ENCODE assay signal across 12 cellular contexts in the genomic region with DNA sequence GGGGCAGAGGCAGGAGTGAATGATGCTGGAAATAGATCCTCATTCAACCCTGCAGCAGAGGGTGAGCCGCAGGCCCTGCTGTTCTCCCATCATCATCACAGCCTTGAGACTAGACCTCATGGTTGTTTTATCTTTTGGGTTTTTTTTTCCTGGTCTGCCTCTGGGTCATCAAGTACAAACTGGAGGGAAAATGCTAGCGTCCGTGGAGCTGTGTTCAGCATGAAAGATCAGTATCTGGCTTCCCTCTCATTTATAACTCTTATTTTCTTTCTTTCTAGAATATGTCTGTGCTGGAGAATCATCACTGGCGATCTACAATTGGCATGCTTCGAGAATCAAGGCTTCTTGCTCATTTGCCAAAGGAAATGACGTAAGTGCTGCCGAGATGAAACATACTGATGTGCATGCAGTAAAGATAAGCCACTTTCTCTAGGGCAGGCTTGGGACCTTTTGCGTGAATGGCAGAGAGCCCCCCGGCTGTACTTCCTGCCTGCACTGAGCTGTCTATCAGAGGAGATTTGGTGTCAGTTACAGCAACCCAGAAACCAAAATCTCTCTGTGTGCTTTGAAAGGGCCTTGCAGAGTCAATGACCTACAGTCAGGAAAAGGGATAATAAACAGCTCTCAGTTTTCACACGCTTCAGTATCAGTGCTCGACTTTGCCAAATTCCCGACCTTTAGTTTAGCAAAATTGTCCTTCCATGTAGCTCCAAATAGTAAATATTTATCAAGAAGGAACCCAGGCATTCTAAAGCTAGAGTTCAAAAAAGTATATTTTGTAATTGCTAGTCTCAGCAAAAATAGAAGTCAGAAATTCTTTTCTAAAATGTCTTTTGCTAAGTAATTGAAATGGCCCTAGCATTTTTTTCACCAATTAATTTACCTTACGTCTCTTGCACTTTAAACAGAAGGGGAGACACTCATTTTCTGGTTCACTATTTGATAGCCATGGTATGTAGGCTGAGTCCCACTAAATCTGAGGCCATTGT.
DNase-seq lines count a peak whose midpoint lies in the region; ATAC-seq and TF ChIP-seq lines count a peak whose summit lies in the region.
"Had no signal": no experiment of that assay in that cellular context is flagged by ENCODE, and none has a peak within 500 bp of the region (broad histone marks: within the 10 kb centered on the region; RNA-seq: fewer than 3 reads in every experiment).

No MANE protein-coding gene starts in this region.

- H3K36me3 Mint-ChIP-seq in activated CD4-positive, alpha-beta T cell treated with anti-CD3 and anti-CD28 coated beads, Interleukin-2, amount 10 ng/mL, durations not matched to agents 24 days and 14 days (ENCODE audit: low read depth) = peaks cover 36% of the 10 kb centered on the region

- H3K27me3 Mint-ChIP-seq in activated CD4-positive, alpha-beta T cell treated with anti-CD3 and anti-CD28 coated beads, Interleukin-2, amount 10 ng/mL, durations not matched to agents 24 days and 14 days = no peaks in the 10 kb centered on the region
- H3K27me3 Mint-ChIP-seq: stimulated activated naive CD8-positive, alpha-beta T cell treated with anti-CD3 and anti-CD28 coated beads, Interleukin-15, Interleukin-2, amounts not matched to agents 100 ng/mL and 50 ng/mL, for 24 hours had no signal

- H3K4me3 ChIP-seq in choroid plexus epithelial cell (ENCODE audit: low read depth, low read length) = no peak overlapping the region
- peak overlapping the region in 2 of 3 donors; percentile 19 to 28 for H3K4me3 ChIP-seq in right lobe of liver
- H3K4me3 ChIP-seq in stomach smooth muscle (ENCODE audit: low read length in 2 of 2) = peak overlapping the region in 1 of 2 donors; percentile 16
- H3K4me3 ChIP-seq: breast epithelium had no signal

- WGBS in right lobe of liver (ENCODE audit: insufficient coverage, low coverage, low lambda C conversion rate, missing lambda C conversion rate) = 31% methylated on average over 13 of the region's 13 CpGs

- peaks cover 0 to 19% (median 7%) of the 10 kb centered on the region in 4 donors for H3K4me1 ChIP-seq in right lobe of liver
- no peaks in the 10 kb centered on the region for H3K4me1 ChIP-seq in stomach smooth muscle (ENCODE audit: control insufficient read depth, insufficient read depth, low read length)
- H3K4me1 ChIP-seq: breast epithelium had no signal

- peaks cover 11% of the 10 kb centered on the region for H3K9me3 Mint-ChIP-seq in activated CD4-positive, alpha-beta T cell treated with anti-CD3 and anti-CD28 coated beads, Interleukin-2, amount 10 ng/mL, durations not matched to agents 24 days and 14 days
- H3K9me3 Mint-ChIP-seq: stimulated activated naive CD8-positive, alpha-beta T cell treated with anti-CD3 and anti-CD28 coated beads, Interleukin-15, Interleukin-2, amounts not matched to agents 100 ng/mL and 50 ng/mL, for 24 hours had no signal

- DNase-seq in activated CD4-positive, alpha-beta T cell treated with anti-CD3 and anti-CD28 coated beads, Interleukin-2, amount 10 ng/mL, durations not matched to agents 24 days and 14 days = peak; percentile 69
- no peak for DNase-seq in activated CD4-positive, alpha-beta T cell treated with anti-CD3 and anti-CD28 coated beads for 4 hours
- peak; percentile 86 for DNase-seq in choroid plexus epithelial cell (ENCODE audit: low read depth)
- DNase-seq in right lobe of liver = no peak
- no peak for DNase-seq in kidney tubule cell (ENCODE audit: low spot score)
- DNase-seq: DMS53 had no signal

- H3K27ac ChIP-seq in right lobe of liver (peak overlapping the region; percentile 53 to 77 (median 68)), stomach smooth muscle (ENCODE audit: low read length) (peak overlapping the region; percentile 4)
- H3K27ac ChIP-seq: breast epithelium, RWPE1 had no signal

- TF ChIP-seq CTCF in choroid plexus epithelial cell (conservative IDR thresholded peaks at IDR 0.05; ENCODE audit: low read depth, low read length) (no peak), right lobe of liver (IDR thresholded peaks at IDR 0.05) (no peak)

- ATAC-seq in right lobe of liver (peak; percentile 89 to 96 (median 90)), HG03565 (IDR thresholded peaks at IDR 0.05; ENCODE audit: unreplicated experiment) (no peak), HG02973 (IDR thresholded peaks at IDR 0.05; ENCODE audit: unreplicated experiment) (no peak)

- peak overlapping the region; percentile 6 for H3K4me3 Mint-ChIP-seq in activated CD4-positive, alpha-beta T cell treated with anti-CD3 and anti-CD28 coated beads, Interleukin-2, amount 10 ng/mL, durations not matched to agents 24 days and 14 days
- H3K4me3 Mint-ChIP-seq: stimulated activated naive CD8-positive, alpha-beta T cell treated with anti-CD3 and anti-CD28 coated beads, Interleukin-15, Interleukin-2, amounts not matched to agents 100 ng/mL and 50 ng/mL, for 24 hours had no signal

- H3K9me3 ChIP-seq in right lobe of liver = no peaks in the 10 kb centered on the region
- no peaks in the 10 kb centered on the region for H3K9me3 ChIP-seq in stomach smooth muscle (ENCODE audit: control insufficient read depth in 2 of 2, low read length in 2 of 2)
- H3K9me3 ChIP-seq: breast epithelium had no signal

- TF ChIP-seq POLR2A in right lobe of liver (IDR thresholded peaks at IDR 0.05) = no peak

- no peaks in the 10 kb centered on the region for H3K36me3 ChIP-seq in right lobe of liver
- peaks cover 4 to 9% of the 10 kb centered on the region in 2 donors for H3K36me3 ChIP-seq in stomach smooth muscle (ENCODE audit: control insufficient read depth in 2 of 2, insufficient read depth in 2 of 2, low read length in 2 of 2)
- H3K36me3 ChIP-seq: breast epithelium had no signal

- H3K9ac ChIP-seq in stomach smooth muscle (ENCODE audit: low read length in 2 of 2) = no peak overlapping the region

- H3K27me3 ChIP-seq in right lobe of liver (no peaks in the 10 kb centered on the region), stomach smooth muscle (ENCODE audit: control insufficient read depth in 1 of 2, insufficient read depth in 2 of 2, low read length in 2 of 2) (no peaks in the 10 kb centered on the region)
- H3K27me3 ChIP-seq: breast epithelium had no signal

- peak overlapping the region; percentile 58 for H3K27ac Mint-ChIP-seq in activated CD4-positive, alpha-beta T cell treated with anti-CD3 and anti-CD28 coated beads, Interleukin-2, amount 10 ng/mL, durations not matched to agents 24 days and 14 days
- H3K27ac Mint-ChIP-seq: stimulated activated naive CD8-positive, alpha-beta T cell treated with anti-CD3 and anti-CD28 coated beads, Interleukin-15, Interleukin-2, amounts not matched to agents 100 ng/mL and 50 ng/mL, for 24 hours had no signal

- intact Hi-C loops in activated CD4-positive, alpha-beta T cell treated with anti-CD3 and anti-CD28 coated beads, Interleukin-2, amount 10 ng/mL, durations not matched to agents 24 days and 14 days (cut with micrococcal nuclease) = no loop called here
- intact Hi-C loops in right lobe of liver (cut with DNase I) = no loop called here

- H3K4me1 Mint-ChIP-seq in activated CD4-positive, alpha-beta T cell treated with anti-CD3 and anti-CD28 coated beads, Interleukin-2, amount 10 ng/mL, durations not matched to agents 24 days and 14 days = peaks cover 12% of the 10 kb centered on the region

Comparison
In these comparisons a context has a peak if more than half of its experiments do, and no peak if none do; other contexts are left out.
1. DNase-seq: peak in activated CD4-positive, alpha-beta T cell treated with anti-CD3 and anti-CD28 coated beads, Interleukin-2, amount 10 ng/mL, durations not matched to agents 24 days and 14 days (single experiment) and choroid plexus epithelial cell (single experiment); none in activated CD4-positive, alpha-beta T cell treated with anti-CD3 and anti-CD28 coated beads for 4 hours (0 of 2), right lobe of liver (0 of 3) and kidney tubule cell (single experiment).
2. ATAC-seq: peak in right lobe of liver (4 of 4); none in HG03565 (single experiment) and HG02973 (single experiment).